Comparison of ENCODE assay signal across 21 cellular contexts in the genomic region with DNA sequence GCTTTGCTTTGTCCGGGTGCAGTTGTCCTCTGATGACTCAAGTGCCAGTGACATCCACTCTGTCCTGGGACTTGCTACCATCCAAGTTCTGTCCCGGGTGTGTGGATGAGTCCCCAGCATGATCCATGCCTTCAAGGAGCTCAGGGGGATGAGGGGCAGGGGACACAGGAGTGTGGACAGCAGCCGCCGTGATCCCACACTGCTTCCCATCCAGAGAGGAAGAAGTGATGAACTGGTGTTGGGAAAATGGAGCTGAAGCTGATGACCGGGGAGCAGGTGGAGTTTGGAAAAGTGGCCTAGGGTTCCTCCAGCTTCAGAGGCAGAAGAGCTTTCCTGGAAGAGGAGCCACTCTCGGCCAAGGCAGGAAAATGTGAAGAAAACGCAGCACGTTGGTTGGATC.
DNase-seq lines count a peak whose midpoint lies in the region; ATAC-seq and TF ChIP-seq lines count a peak whose summit lies in the region.
"Had no signal": no experiment of that assay in that cellular context is flagged by ENCODE, and none has a peak within 500 bp of the region (broad histone marks: within the 10 kb centered on the region; RNA-seq: fewer than 3 reads in every experiment).

No MANE protein-coding gene starts in this region.

- no peaks in the 10 kb centered on the region for H3K27me3 ChIP-seq in prostate gland (replicated peaks; ENCODE audit: insufficient read depth)
- H3K27me3 ChIP-seq: Peyer's patch had no signal

- no peaks in the 10 kb centered on the region for H3K9me3 ChIP-seq in prostate gland

- H3K27me3 Mint-ChIP-seq in stimulated activated naive CD8-positive, alpha-beta T cell treated with anti-CD3 and anti-CD28 coated beads, Interleukin-15, amount 100 ng/mL, for 72 hours, result no peaks in the 10 kb centered on the region

- H3K27ac Mint-ChIP-seq in stimulated activated naive CD8-positive, alpha-beta T cell treated with anti-CD3 and anti-CD28 coated beads, Interleukin-15, amount 100 ng/mL, for 72 hours, result peak overlapping the region; percentile 28 to 72
- H3K27ac Mint-ChIP-seq: GM23338 had no signal

- H3K36me3 ChIP-seq in prostate gland, result no peaks in the 10 kb centered on the region
- H3K36me3 ChIP-seq: Peyer's patch had no signal

- H3K4me1 Mint-ChIP-seq in stimulated activated naive CD8-positive, alpha-beta T cell treated with anti-CD3 and anti-CD28 coated beads, Interleukin-15, amount 100 ng/mL, for 72 hours, result no peaks in the 10 kb centered on the region
- H3K4me1 Mint-ChIP-seq: CD8-positive, alpha-beta memory T cell had no signal

- H3K4me1 ChIP-seq in prostate gland (replicated peaks), result no peaks in the 10 kb centered on the region
- H3K4me1 ChIP-seq: Peyer's patch had no signal

- H3K4me3 Mint-ChIP-seq in stimulated activated naive CD8-positive, alpha-beta T cell treated with anti-CD3 and anti-CD28 coated beads, Interleukin-15, amount 100 ng/mL, for 72 hours, result no peak overlapping the region
- H3K4me3 Mint-ChIP-seq: CD8-positive, alpha-beta memory T cell; GM23338 had no signal

- ATAC-seq in stimulated activated naive CD8-positive, alpha-beta T cell treated with anti-CD3 and anti-CD28 coated beads, Interleukin-15, amount 100 ng/mL, for 72 hours, result no peak
- ATAC-seq in stimulated activated naive CD8-positive, alpha-beta T cell treated with anti-CD3 and anti-CD28 coated beads, Interleukin-15, Interleukin-2, amounts not matched to agents 100 U/mL and 50 U/mL, for 24 hours, result no peak
- ATAC-seq in GM21528 (IDR thresholded peaks at IDR 0.05; ENCODE audit: low FRiP score, unreplicated experiment), result no peak
- ATAC-seq: GM12878 had no signal

- H3K9me3 Mint-ChIP-seq in stimulated activated naive CD8-positive, alpha-beta T cell treated with anti-CD3 and anti-CD28 coated beads, Interleukin-15, amount 100 ng/mL, for 72 hours, result peaks cover 18 to 28% of the 10 kb centered on the region in 2 donors

- intact Hi-C loops in prostate gland (cut with DNase I), result no loop called here

- TF ChIP-seq CTCF in coronary artery (IDR thresholded peaks at IDR 0.05) (no peak), prostate gland (IDR thresholded peaks at IDR 0.05) (no peak)

- no peak for DNase-seq in stimulated activated naive CD8-positive, alpha-beta T cell treated with anti-CD3 and anti-CD28 coated beads, Interleukin-15, amount 100 ng/mL, for 72 hours
- no peak for DNase-seq in stimulated activated naive CD8-positive, alpha-beta T cell treated with anti-CD3 and anti-CD28 coated beads, Interleukin-15, Interleukin-2, amounts not matched to agents 100 U/mL and 50 U/mL, for 24 hours
- DNase-seq in coronary artery (ENCODE audit: low spot score) (peak; percentile 36), mesenteric fat pad (ENCODE audit: low spot score) (peak; percentile 51), prostate gland (ENCODE audit: low spot score) (no peak), activated gamma-delta T cell (lab: John Stamatoyannopoulos, UW) (no peak)
- DNase-seq: ACHN; C1 segment of cervical spinal cord; CD8-positive, alpha-beta memory T cell; DMS53; EL; KBM-7; NCI-H1105 treated with DMSO at 0.1 percent for 48 hours; NCI-H1694; NCI-H2081 treated with DMSO at 0.1 percent for 48 hours; NCI-H748 treated with DMSO at 0.1 percent for 48 hours; NK-92 treated with Interleukin-12 subunit alpha and Interleukin-12 subunit beta, amount 100 ng/mL, for 24 hours; Peyer's patch had no signal

- WGBS in prostate gland, result 82% methylated on average over 8 of the region's 8 CpGs

- no peak overlapping the region for H3K4me3 ChIP-seq in coronary artery
- H3K4me3 ChIP-seq in prostate gland, result no peak overlapping the region
- H3K4me3 ChIP-seq: GM12878, GM23338, Peyer's patch had no signal

- H3K27ac ChIP-seq in coronary artery (no peak overlapping the region), prostate gland (no peak overlapping the region)
- H3K27ac ChIP-seq: Peyer's patch had no signal

- TF ChIP-seq POLR2A in prostate gland (IDR thresholded peaks at IDR 0.05), result no peak

Comparison
In these comparisons a context has a peak if more than half of its experiments do, and no peak if none do; other contexts are left out.
1. DNase-seq: peak in coronary artery (single experiment) and mesenteric fat pad (single experiment); none in stimulated activated naive CD8-positive, alpha-beta T cell treated with anti-CD3 and anti-CD28 coated beads, Interleukin-15, amount 100 ng/mL, for 72 hours (0 of 2), stimulated activated naive CD8-positive, alpha-beta T cell treated with anti-CD3 and anti-CD28 coated beads, Interleukin-15, Interleukin-2, amounts not matched to agents 100 U/mL and 50 U/mL, for 24 hours (single experiment), prostate gland (single experiment) and activated gamma-delta T cell (single experiment).